Comparison of ENCODE assay signal across 2 cellular contexts in genomic region chr18:24190590-24190989, GRCh38.
TF ChIP-seq lines count a peak whose summit lies in the region.

No MANE protein-coding gene starts in this region.

TF ChIP-seq in IMR-90, 13 proteins besides CTCF, POLR2A, EP300 and RAD21:
- no peak for TF ChIP-seq MAFK (IDR thresholded peaks at IDR 0.05; ENCODE audit: low read depth, low read length)
- TF ChIP-seq BHLHE40 (IDR thresholded peaks at IDR 0.05; ENCODE audit: low read depth, low read length), result no peak
- no peak for TF ChIP-seq MXI1 (IDR thresholded peaks at IDR 0.05; ENCODE audit: borderline replicate concordance, low read depth, low read length)
- no peak for TF ChIP-seq RCOR1 (IDR thresholded peaks at IDR 0.05; ENCODE audit: insufficient replicate concordance, low read length)
- no peak for TF ChIP-seq USF2 (IDR thresholded peaks at IDR 0.05; ENCODE audit: low read depth, low read length)
- TF ChIP-seq NFE2L2 (IDR thresholded peaks at IDR 0.05; ENCODE audit: low read depth, low read length), result no peak
- no peak for TF ChIP-seq CHD1 (IDR thresholded peaks at IDR 0.05; ENCODE audit: low read depth, low read length)
- TF ChIP-seq ELK1 (IDR thresholded peaks at IDR 0.05; ENCODE audit: borderline replicate concordance, low read depth, low read length), result no peak
- no peak for TF ChIP-seq FOS (IDR thresholded peaks at IDR 0.05; ENCODE audit: low read depth, low read length)
- no peak for TF ChIP-seq MAZ (IDR thresholded peaks at IDR 0.05; ENCODE audit: borderline replicate concordance, low read depth, low read length)
- TF ChIP-seq CEBPB (IDR thresholded peaks at IDR 0.05; ENCODE audit: low read depth, low read length), result no peak
- no peak for TF ChIP-seq RFX5 (IDR thresholded peaks at IDR 0.05; ENCODE audit: low read depth, low read length)
- TF ChIP-seq SMC3 (IDR thresholded peaks at IDR 0.05; ENCODE audit: low read depth, low read length), result no peak

TF ChIP-seq in SK-N-SH, 30 proteins besides CTCF, POLR2A, EP300 and RAD21:
- TF ChIP-seq RXRA (IDR thresholded peaks at IDR 0.05; ENCODE audit: borderline replicate concordance, low read depth) (peak; percentile 57; the same call in 1 of the 2 replicates), MXI1 (IDR thresholded peaks at IDR 0.05; ENCODE audit: low read depth, low read length) (no peak), MAX (IDR thresholded peaks at IDR 0.05; ENCODE audit: low read depth) (peak; percentile 50; the same call in 1 of the 2 replicates), JUND (IDR thresholded peaks at IDR 0.05) (peak; percentile 71), NRF1 (IDR thresholded peaks at IDR 0.05; ENCODE audit: low read depth, low read length) (no peak), RCOR1 (IDR thresholded peaks at IDR 0.05; ENCODE audit: low read length) (no peak), SMC3 (IDR thresholded peaks at IDR 0.05; ENCODE audit: low read depth, low read length) (no peak), GABPA (IDR thresholded peaks at IDR 0.05; ENCODE audit: low read depth) (no peak), RFX5 (IDR thresholded peaks at IDR 0.05; ENCODE audit: low read length) (no peak), EZH2phosphoT487 (IDR thresholded peaks at IDR 0.05; ENCODE audit: borderline replicate concordance, low read depth) (no peak), PBX3 (IDR thresholded peaks at IDR 0.05) (peak; percentile 85), TCF12 (IDR thresholded peaks at IDR 0.05) (peak; percentile 84), GATA2 (CRISPR knock-in tag; IDR thresholded peaks at IDR 0.05) (no peak), ZBTB33 (IDR thresholded peaks at IDR 0.05; ENCODE audit: borderline replicate concordance, low read depth) (no peak), SIN3A (IDR thresholded peaks at IDR 0.05; ENCODE audit: borderline replicate concordance, low read depth, low read length) (no peak), MEF2A (IDR thresholded peaks at IDR 0.05; ENCODE audit: borderline replicate concordance, low read depth) (peak; percentile 58; the same call in 1 of the 2 replicates), REST (IDR thresholded peaks at IDR 0.05; ENCODE audit: low read depth, low read length) (no peak), TAF1 (IDR thresholded peaks at IDR 0.05; ENCODE audit: borderline replicate concordance, low read depth, low read length) (no peak), POLR2AphosphoS5 (IDR thresholded peaks at IDR 0.05; ENCODE audit: low read depth, low read length) (no peak), IRF3 (IDR thresholded peaks at IDR 0.05; ENCODE audit: low read depth, low read length) (no peak), NFIC (IDR thresholded peaks at IDR 0.05; ENCODE audit: borderline replicate concordance) (peak; percentile 93), FOXJ3 (CRISPR knock-in tag; IDR thresholded peaks at IDR 0.05) (no peak), FOXM1 (IDR thresholded peaks at IDR 0.05; ENCODE audit: low read depth) (0 out of 2 replicates have a peak, but pooled peaks have one; percentile 34), TEAD4 (IDR thresholded peaks at IDR 0.05; ENCODE audit: borderline replicate concordance, insufficient read depth) (peak; percentile 58; the same call in 1 of the 2 replicates), CHD2 (IDR thresholded peaks at IDR 0.05; ENCODE audit: low read length, partially characterized antibody) (no peak), ELF1 (IDR thresholded peaks at IDR 0.05) (no peak), FOSL2 (IDR thresholded peaks at IDR 0.05; ENCODE audit: borderline replicate concordance, low read depth) (no peak), USF1 (IDR thresholded peaks at IDR 0.05; ENCODE audit: borderline replicate concordance, low read depth) (no peak), USF2 (IDR thresholded peaks at IDR 0.05; ENCODE audit: borderline replicate concordance, low read depth, low read length) (no peak), YY1 (IDR thresholded peaks at IDR 0.05; ENCODE audit: low read depth) (no peak)
